Comparison of ENCODE assay signal across 18 cellular contexts in genomic region chr2:239138610-239139009, GRCh38.
A peak's percentile ranks its signal among the peaks of the same experiment; 100 is the strongest.
DNase-seq lines count a peak whose midpoint lies in the region; ATAC-seq and TF ChIP-seq lines count a peak whose summit lies in the region.
"Had no signal": no experiment of that assay in that cellular context is flagged by ENCODE, and none has a peak within 500 bp of the region (broad histone marks: within the 10 kb centered on the region; RNA-seq: fewer than 3 reads in every experiment).

No MANE protein-coding gene starts in this region.

- H3K4me3 ChIP-seq in osteoblast (ENCODE audit: insufficient read depth, low read length): no peak overlapping the region
- H3K4me3 ChIP-seq in coronary artery: no peak overlapping the region
- no peak overlapping the region for H3K4me3 ChIP-seq in thyroid gland (replicated peaks in 1 of 3)
- H3K4me3 ChIP-seq: BLaER1, K562, SJSA1 had no signal

- TF ChIP-seq POLR2A in thyroid gland (IDR thresholded peaks at IDR 0.05): no peak

- H3K27ac Mint-ChIP-seq in activated naive CD4-positive, alpha-beta T cell treated with anti-CD3 and anti-CD28 coated beads, Interleukin-2, amount 50 U/mL, for 72 hours: peak overlapping the region; percentile 2 to 90
- no peak overlapping the region for H3K27ac Mint-ChIP-seq in activated naive CD4-positive, alpha-beta T cell treated with anti-CD3 and anti-CD28 coated beads, Interleukin-2, amount 10 ng/mL, durations not matched to agents 7 days and 5 days

- no peak overlapping the region for H3K4me3 Mint-ChIP-seq in activated naive CD4-positive, alpha-beta T cell treated with anti-CD3 and anti-CD28 coated beads, Interleukin-2, amount 10 ng/mL, durations not matched to agents 7 days and 5 days

- H3K36me3 ChIP-seq in osteoblast (ENCODE audit: insufficient read depth, low read length) (peaks cover 7% of the 10 kb centered on the region), thyroid gland (peaks cover 10 to 16% of the 10 kb centered on the region in 2 donors)

- H3K27me3 ChIP-seq in osteoblast (ENCODE audit: insufficient read depth, low read length): no peaks in the 10 kb centered on the region
- H3K27me3 ChIP-seq in thyroid gland: no peaks in the 10 kb centered on the region
- H3K27me3 ChIP-seq: BLaER1, SJSA1 had no signal

- ATAC-seq in activated naive CD4-positive, alpha-beta T cell treated with anti-CD3 and anti-CD28 coated beads, Interleukin-2, amount 50 U/mL, for 72 hours: no peak
- no peak for ATAC-seq in HG02759 (IDR thresholded peaks at IDR 0.05; ENCODE audit: unreplicated experiment)
- ATAC-seq: K562 had no signal

- intact Hi-C loops in thyroid gland (cut with DNase I): no loop called here

- H3K9me3 Mint-ChIP-seq in activated naive CD4-positive, alpha-beta T cell treated with anti-CD3 and anti-CD28 coated beads, Interleukin-2, amount 50 U/mL, for 72 hours: peaks cover 0 to 3% of the 10 kb centered on the region in 2 donors
- H3K9me3 Mint-ChIP-seq in activated naive CD4-positive, alpha-beta T cell treated with anti-CD3 and anti-CD28 coated beads, Interleukin-2, amount 10 ng/mL, durations not matched to agents 7 days and 5 days: peaks cover 3% of the 10 kb centered on the region
- H3K9me3 Mint-ChIP-seq: CD8-positive, alpha-beta memory T cell had no signal

- peaks cover 5 to 6% of the 10 kb centered on the region in 2 donors for H3K36me3 Mint-ChIP-seq in activated naive CD4-positive, alpha-beta T cell treated with anti-CD3 and anti-CD28 coated beads, Interleukin-2, amount 50 U/mL, for 72 hours
- peaks cover 77% of the 10 kb centered on the region for H3K36me3 Mint-ChIP-seq in activated naive CD4-positive, alpha-beta T cell treated with anti-CD3 and anti-CD28 coated beads, Interleukin-2, amount 10 ng/mL, durations not matched to agents 7 days and 5 days

- H3K27ac ChIP-seq in osteoblast (ENCODE audit: low read depth, low read length) (peak overlapping the region; percentile 32), coronary artery (no peak overlapping the region), thyroid gland (no peak overlapping the region)
- H3K27ac ChIP-seq: 22Rv1, BLaER1, HL-60, RWPE1, SJSA1 had no signal

- H3K27me3 Mint-ChIP-seq in activated naive CD4-positive, alpha-beta T cell treated with anti-CD3 and anti-CD28 coated beads, Interleukin-2, amount 10 ng/mL, durations not matched to agents 7 days and 5 days: no peaks in the 10 kb centered on the region
- H3K27me3 Mint-ChIP-seq: CD8-positive, alpha-beta memory T cell had no signal

- no peak overlapping the region for H2AFZ ChIP-seq in osteoblast (ENCODE audit: low read length)

- no peak for DNase-seq in activated naive CD4-positive, alpha-beta T cell treated with anti-CD3 and anti-CD28 coated beads, Interleukin-2, amount 50 U/mL, for 72 hours (ENCODE audit: low spot score in 2 of 2)
- DNase-seq in activated naive CD4-positive, alpha-beta T cell treated with anti-CD3 and anti-CD28 coated beads, Interleukin-2, amount 10 ng/mL, durations not matched to agents 7 days and 5 days: no peak
- DNase-seq in iPS-NIHi11 (ENCODE audit: low spot score): peak; percentile 57
- no peak for DNase-seq in osteoblast (ENCODE audit: insufficient read length, low spot score, missing footprints)
- DNase-seq in coronary artery (ENCODE audit: low spot score): no peak
- DNase-seq in GOT3 (lab: John Stamatoyannopoulos, UW): no peak
- no peak for DNase-seq in thyroid gland
- DNase-seq: NCI-H146, NCI-H2227 treated with DMSO at 0.1 percent for 48 hours, NCI-H524 treated with DMSO at 0.1 percent for 48 hours had no signal

- TF ChIP-seq CTCF in osteoblast (IDR thresholded peaks at IDR 0.05; ENCODE audit: extremely low read depth, low read depth, low read length): no peak
- no peak for TF ChIP-seq CTCF in coronary artery (IDR thresholded peaks at IDR 0.05)
- TF ChIP-seq CTCF in thyroid gland (IDR thresholded peaks at IDR 0.05): no peak

- H3K9me3 ChIP-seq in osteoblast (ENCODE audit: low read depth, low read length) (no peaks in the 10 kb centered on the region), thyroid gland (no peaks in the 10 kb centered on the region)
- H3K9me3 ChIP-seq: BLaER1, SJSA1 had no signal

- no peak overlapping the region for H3K4me2 ChIP-seq in osteoblast (ENCODE audit: insufficient read depth, low read length)
- H3K4me2 ChIP-seq: BLaER1 had no signal

- CTCF ChIA-PET in activated naive CD4-positive, alpha-beta T cell treated with anti-CD3 and anti-CD28 coated beads, Interleukin-2, amount 10 ng/mL, durations not matched to agents 7 days and 5 days (lab: Charles Lee): no interaction called here

- no peaks in the 10 kb centered on the region for H3K79me2 ChIP-seq in osteoblast (ENCODE audit: insufficient read depth, low read length)

- H3K4me1 Mint-ChIP-seq in activated naive CD4-positive, alpha-beta T cell treated with anti-CD3 and anti-CD28 coated beads, Interleukin-2, amount 10 ng/mL, durations not matched to agents 7 days and 5 days: no peaks in the 10 kb centered on the region

- H3K4me1 ChIP-seq in osteoblast (ENCODE audit: insufficient read depth, low read length) (peaks cover 10% of the 10 kb centered on the region), thyroid gland (no peaks in the 10 kb centered on the region)
- H3K4me1 ChIP-seq: BLaER1 had no signal

- no peaks in the 10 kb centered on the region for H4K20me1 ChIP-seq in osteoblast (ENCODE audit: insufficient read depth, low read length)
- H4K20me1 ChIP-seq: BLaER1 had no signal

- WGBS in thyroid gland, 2 donors: 92 to 95% methylated on average over 15 of the region's 15 CpGs
